ENCODE assay signal across 11 cellular contexts in the genomic region with DNA sequence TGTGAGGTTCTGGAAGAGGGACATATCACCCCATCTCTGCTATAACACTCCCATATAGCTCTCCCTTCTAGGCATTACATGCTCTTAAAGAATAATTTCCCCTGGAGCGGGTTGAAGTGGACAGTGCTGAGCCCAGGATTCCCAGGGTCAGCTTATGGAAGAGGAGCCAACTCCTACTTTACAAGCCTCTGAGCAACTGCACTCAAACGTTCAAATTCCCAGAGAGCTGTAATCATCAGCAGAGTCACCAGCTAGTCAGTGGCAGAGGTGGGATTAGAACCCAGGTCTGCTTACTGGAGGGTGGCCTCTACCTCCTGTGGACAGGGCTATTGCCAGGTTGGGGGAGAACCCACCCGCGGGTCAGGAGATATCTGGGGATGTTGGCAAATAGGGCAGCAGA. TPM values are rescaled to one million over a fixed set of nuclear protein-coding genes. Genes with fewer than 3 reads are reported as not detected.
DNase-seq lines count a peak whose midpoint lies in the region; ATAC-seq and TF ChIP-seq lines count a peak whose summit lies in the region.
"Had no signal": no experiment of that assay in that cellular context is flagged by ENCODE, and none has a peak within 500 bp of the region (broad histone marks: within the 10 kb centered on the region; RNA-seq: fewer than 3 reads in every experiment).

No MANE protein-coding gene starts in this region.

- H3K4me1 ChIP-seq in subcutaneous abdominal adipose tissue (ENCODE audit: control insufficient read depth in 5 of 5, insufficient read depth in 5 of 5, low read length in 5 of 5): peaks cover 3 to 64% (median 18%) of the 10 kb centered on the region in 5 donors

- intact Hi-C loops in left colon (cut with DNase I, micrococcal nuclease): loop anchor here in 1 of 2 donors (10.0 kb wide), 2 partner anchors 52 to 78 kb away; no protein-coding TSS in a partner anchor

- peak overlapping the region in 3 of 5 donors; percentile 12 to 73 (median 59) for H3K9ac ChIP-seq in subcutaneous abdominal adipose tissue (ENCODE audit: low read length in 5 of 5)

- H3K27me3 ChIP-seq in subcutaneous abdominal adipose tissue (ENCODE audit: control insufficient read depth in 5 of 5, insufficient read depth in 4 of 5, low read length in 5 of 5): peaks cover 8 to 26% (median 13%) of the 10 kb centered on the region in 5 donors

- H3K36me3 ChIP-seq in subcutaneous abdominal adipose tissue (ENCODE audit: control insufficient read depth in 5 of 5, insufficient read depth in 5 of 5, low read length in 5 of 5): peaks cover 0 to 5% (median 0%) of the 10 kb centered on the region in 5 donors

- no peaks in the 10 kb centered on the region for H3K9me3 ChIP-seq in subcutaneous abdominal adipose tissue (ENCODE audit: control insufficient read depth in 5 of 5, low read length in 5 of 5)

- ATAC-seq in left colon (peak; percentile 6), GM18520 (IDR thresholded peaks at IDR 0.05; ENCODE audit: unreplicated experiment) (no peak)
- ATAC-seq: Panc1; stimulated activated memory B cell treated with anti-CD40 and anti-IgM and Interleukin-4, amounts not matched to agents 10 μg/mL and 1 μg/mL and 100 μg/mL, for 72 hours had no signal

- TF ChIP-seq CTCF in WI38 (IDR thresholded peaks at IDR 0.05; ENCODE audit: low read depth, low read length): no peak

- DNase-seq in DMS79 treated with DMSO at 0.1 percent for 48 hours (lab: John Stamatoyannopoulos, UW) (peak; percentile 4), DMS79 (lab: John Stamatoyannopoulos, UW) (no peak), left colon (no peak), GF-D8 (lab: John Stamatoyannopoulos, UW) (no peak)
- no peak for DNase-seq in activated T-cell treated with anti-CD3 and anti-CD28 coated beads, Interleukin-2, amount 50 U/mL, for 1 hour
- DNase-seq: NCI-H1105 had no signal

- H3K4me3 ChIP-seq in WI38 (ENCODE audit: low read depth, low read length) (peak overlapping the region; percentile 77; the same call in 1 of the 2 replicates), subcutaneous abdominal adipose tissue (ENCODE audit: low read depth in 1 of 5, low read length in 5 of 5) (peak overlapping the region; percentile 52 to 77 (median 71))

- peak overlapping the region; percentile 35 for H3K27ac ChIP-seq in subcutaneous abdominal adipose tissue (ENCODE audit: low read depth, low read length)

RNA-seq across cellular contexts. Expression of a gene that starts 1.4 kb away (rescaled TPM):
- 10 to 100 TPM; 60.5 to 90.8 TPM for total RNA-seq in left colon
